Comparison of ENCODE assay signal across 1 cellular context in the genomic region with DNA sequence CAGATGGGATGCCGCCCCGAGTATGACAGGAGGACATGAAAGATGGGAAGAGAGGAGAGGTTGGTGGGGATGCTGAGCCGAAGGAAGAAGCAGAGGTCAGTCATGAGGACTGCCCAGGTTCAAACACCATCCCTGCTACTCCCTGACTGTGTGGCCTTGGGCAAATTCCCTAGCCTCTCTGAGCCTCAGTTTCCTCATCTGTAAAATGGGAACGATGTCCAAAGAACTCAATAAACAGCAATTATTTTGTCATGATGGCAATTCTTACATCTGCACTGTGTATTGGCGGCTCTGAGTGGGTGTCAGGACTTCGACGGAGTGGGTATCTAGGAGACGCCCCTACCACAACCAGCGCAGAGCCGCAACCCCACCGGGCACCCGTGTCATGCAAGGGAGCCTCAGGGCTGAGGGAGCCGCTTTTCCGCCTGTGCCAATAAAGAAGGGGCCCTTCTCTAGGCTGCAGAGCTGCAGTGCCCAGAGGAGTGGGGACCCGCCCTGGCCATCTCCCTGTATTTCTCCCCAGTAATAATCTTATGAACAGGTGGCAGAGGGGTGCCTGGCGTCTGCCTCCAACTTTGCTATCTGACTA.
TF ChIP-seq lines count a peak whose summit lies in the region.

No MANE protein-coding gene starts in this region.

TF ChIP-seq in IMR-90, 13 proteins besides CTCF, POLR2A, EP300 and RAD21:
- TF ChIP-seq SMC3 (IDR thresholded peaks at IDR 0.05; ENCODE audit: low read depth, low read length) (no peak), MAZ (IDR thresholded peaks at IDR 0.05; ENCODE audit: borderline replicate concordance, low read depth, low read length) (no peak), MXI1 (IDR thresholded peaks at IDR 0.05; ENCODE audit: borderline replicate concordance, low read depth, low read length) (no peak), NFE2L2 (IDR thresholded peaks at IDR 0.05; ENCODE audit: low read depth, low read length) (no peak), RCOR1 (IDR thresholded peaks at IDR 0.05; ENCODE audit: insufficient replicate concordance, low read length) (no peak), FOS (IDR thresholded peaks at IDR 0.05; ENCODE audit: low read depth, low read length) (no peak), CEBPB (IDR thresholded peaks at IDR 0.05; ENCODE audit: low read depth, low read length) (no peak), BHLHE40 (IDR thresholded peaks at IDR 0.05; ENCODE audit: low read depth, low read length) (no peak), CHD1 (IDR thresholded peaks at IDR 0.05; ENCODE audit: low read depth, low read length) (no peak), RFX5 (IDR thresholded peaks at IDR 0.05; ENCODE audit: low read depth, low read length) (no peak), MAFK (IDR thresholded peaks at IDR 0.05; ENCODE audit: low read depth, low read length) (no peak)
- TF ChIP-seq, protein P1, sequence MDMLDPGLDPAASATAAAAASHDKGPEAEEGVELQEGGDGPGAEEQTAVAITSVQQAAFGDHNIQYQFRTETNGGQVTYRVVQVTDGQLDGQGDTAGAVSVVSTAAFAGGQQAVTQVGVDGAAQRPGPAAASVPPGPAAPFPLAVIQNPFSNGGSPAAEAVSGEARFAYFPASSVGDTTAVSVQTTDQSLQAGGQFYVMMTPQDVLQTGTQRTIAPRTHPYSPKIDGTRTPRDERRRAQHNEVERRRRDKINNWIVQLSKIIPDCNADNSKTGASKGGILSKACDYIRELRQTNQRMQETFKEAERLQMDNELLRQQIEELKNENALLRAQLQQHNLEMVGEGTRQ (IDR thresholded peaks at IDR 0.05; ENCODE audit: low read depth, low read length): no peak
- TF ChIP-seq, protein P2, sequence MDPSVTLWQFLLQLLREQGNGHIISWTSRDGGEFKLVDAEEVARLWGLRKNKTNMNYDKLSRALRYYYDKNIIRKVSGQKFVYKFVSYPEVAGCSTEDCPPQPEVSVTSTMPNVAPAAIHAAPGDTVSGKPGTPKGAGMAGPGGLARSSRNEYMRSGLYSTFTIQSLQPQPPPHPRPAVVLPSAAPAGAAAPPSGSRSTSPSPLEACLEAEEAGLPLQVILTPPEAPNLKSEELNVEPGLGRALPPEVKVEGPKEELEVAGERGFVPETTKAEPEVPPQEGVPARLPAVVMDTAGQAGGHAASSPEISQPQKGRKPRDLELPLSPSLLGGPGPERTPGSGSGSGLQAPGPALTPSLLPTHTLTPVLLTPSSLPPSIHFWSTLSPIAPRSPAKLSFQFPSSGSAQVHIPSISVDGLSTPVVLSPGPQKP (IDR thresholded peaks at IDR 0.05; ENCODE audit: borderline replicate concordance, low read depth, low read length): no peak
